ENCODE assay signal across 2 cellular contexts in genomic region chr1:91633438-91633837, GRCh38.
TF ChIP-seq lines count a peak whose summit lies in the region.

No MANE protein-coding gene starts in this region.

TF ChIP-seq in HCT116, 20 proteins besides CTCF, POLR2A, EP300 and RAD21:
- no peak for TF ChIP-seq ZBTB33 (IDR thresholded peaks at IDR 0.05; ENCODE audit: extremely low read depth, insufficient replicate concordance, low read length)
- TF ChIP-seq ZFX (IDR thresholded peaks at IDR 0.05) = no peak
- TF ChIP-seq SRF (IDR thresholded peaks at IDR 0.05; ENCODE audit: low read depth) = peak; percentile 61

TF ChIP-seq in K562, 482 proteins besides CTCF, POLR2A, EP300 and RAD21:
- no peak for TF ChIP-seq GATA2 (CRISPR knock-in tag; IDR thresholded peaks at IDR 0.05)
- peak in 1 of 2 experiments; percentile 86; a peak in 1 of 4 replicates for TF ChIP-seq SRF (CRISPR knock-in tag; IDR thresholded peaks at IDR 0.05)
- TF ChIP-seq TCF7L2 (IDR thresholded peaks at IDR 0.05; ENCODE audit: low read depth, low read length) = no peak
TF ChIP-seq in K562: peak in this region for 1.
